In the genomic region with DNA sequence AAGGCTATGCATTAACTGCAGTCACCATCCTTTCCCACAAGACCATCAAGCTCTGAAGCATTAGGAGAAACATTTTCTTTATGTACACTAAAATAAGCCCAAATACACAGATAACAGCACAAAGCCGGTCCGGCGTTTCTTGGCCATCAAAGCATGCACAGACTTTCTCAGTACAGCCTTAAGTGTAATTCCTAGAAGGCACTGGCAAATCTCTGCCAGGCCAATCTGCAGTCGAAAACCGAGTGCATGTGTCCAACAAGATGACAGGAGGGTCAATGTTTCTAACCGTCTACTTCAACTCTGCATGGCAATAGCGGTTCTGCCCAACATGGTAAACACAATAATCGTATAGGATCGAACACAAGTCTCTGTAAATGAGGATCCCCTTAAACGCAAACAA, we compare ENCODE assay signal across 8 cellular contexts. TPM values are rescaled to one million over a fixed set of nuclear protein-coding genes. Genes with fewer than 3 reads are reported as not detected.
DNase-seq lines count a peak whose midpoint lies in the region; FAIRE-seq and TF ChIP-seq lines count a peak whose summit lies in the region.

No MANE protein-coding gene starts in this region.

- no peak for TF ChIP-seq EP300 in suprapubic skin (IDR thresholded peaks at IDR 0.05)

- intact Hi-C loops in adrenal gland (cut with DNase I): loop anchor here in 1 of 2 donors (10.0 kb wide), 1 partner anchor 54 kb away; no protein-coding TSS in a partner anchor

- 7 to 18% (median 10%) methylated on average over 10 of the region's 10 CpGs for WGBS in adrenal gland, 4 donors
- WGBS in suprapubic skin: 8% methylated on average over 10 of the region's 10 CpGs

- no peaks in the 10 kb centered on the region for H3K36me3 ChIP-seq in HEK293 (ENCODE audit: control insufficient read depth in 2 of 2, insufficient read depth in 1 of 2, low read length in 2 of 2)
- H3K36me3 ChIP-seq in adrenal gland (replicated peaks in 1 of 2): no peaks in the 10 kb centered on the region
- H3K36me3 ChIP-seq in kidney epithelial cell (ENCODE audit: control insufficient read depth, insufficient read depth, low read length): no peaks in the 10 kb centered on the region
- H3K36me3 ChIP-seq in suprapubic skin: no peaks in the 10 kb centered on the region

- POLR2A ChIA-PET in AG04449 (lab: Yijun Ruan, JAX): interaction anchor here (1.3 kb wide), 1 partner anchor 32 kb away, joined by 4 read pairs; no protein-coding TSS in a partner anchor
- POLR2A ChIA-PET in HEK293 (lab: Yijun Ruan, JAX): interaction anchor here (0.6 to 4.1 kb wide), 5 partner anchors 14 to 646 kb away, joined by 3 to 49 read pairs (median 14); no protein-coding TSS in a partner anchor

- TF ChIP-seq POLR2A in adrenal gland (IDR thresholded peaks at IDR 0.05): no peak
- no peak for TF ChIP-seq POLR2A in suprapubic skin (IDR thresholded peaks at IDR 0.05)

- DNase-seq in AG04449 (ENCODE audit: low read depth, low spot score) (no peak), adrenal gland (peak in 3 of 7 donors; percentile 10 to 23 (median 17)), kidney epithelial cell (ENCODE audit: low read depth) (no peak), suprapubic skin (ENCODE audit: low spot score in 2 of 2) (no peak), ecto neural progenitor cell (ENCODE audit: low spot score) (no peak), NCI-H1694 (lab: John Stamatoyannopoulos, UW) (no peak), RCC 7860 (ENCODE audit: low spot score) (no peak)

- H3K27ac ChIP-seq in HEK293 (ENCODE audit: extremely low read depth, low read depth, low read length): no peak overlapping the region; the same call in 1 of the 2 replicates
- peak overlapping the region in 2 of 5 donors; percentile 88 to 89 for H3K27ac ChIP-seq in adrenal gland
- H3K27ac ChIP-seq in suprapubic skin: peak overlapping the region; percentile 90

- H3K9me3 ChIP-seq in HEK293 (ENCODE audit: control insufficient read depth, insufficient read depth, low read depth, low read length) (no peaks in the 10 kb centered on the region), adrenal gland (replicated peaks in 1 of 3) (no peaks in the 10 kb centered on the region), suprapubic skin (no peaks in the 10 kb centered on the region)

- H3K27me3 ChIP-seq in adrenal gland (no peaks in the 10 kb centered on the region), kidney epithelial cell (ENCODE audit: control insufficient read depth, insufficient read depth, low read length) (no peaks in the 10 kb centered on the region), suprapubic skin (no peaks in the 10 kb centered on the region)

- FAIRE-seq in RCC 7860 (lab: Jason Lieb, UNC): no peak

- TF ChIP-seq CTCF in AG04449 (IDR thresholded peaks at IDR 0.05; ENCODE audit: insufficient read depth, low read length, missing control alignments) (no peak), HEK293 (tag by site-specific recombination; IDR thresholded peaks at IDR 0.05) (no peak), adrenal gland (IDR thresholded peaks at IDR 0.05) (no peak), kidney epithelial cell (IDR thresholded peaks at IDR 0.05; ENCODE audit: insufficient read depth, low read length, poor library complexity, severe bottlenecking) (no peak), suprapubic skin (IDR thresholded peaks at IDR 0.05) (no peak)

- CTCF ChIA-PET in AG04449 (lab: Yijun Ruan, JAX): interaction anchor here (0.6 to 8.0 kb wide), 7 partner anchors 53 to 536 kb away, joined by 3 to 45 read pairs (median 3); no protein-coding TSS in a partner anchor
- CTCF ChIA-PET in HEK293 (lab: Yijun Ruan, JAX): interaction anchor here (0.9 to 1.5 kb wide), 2 partner anchors 65 to 110 kb away, joined by 3 to 9 read pairs; no protein-coding TSS in a partner anchor

- H3K4me3 ChIP-seq in AG04449 (ENCODE audit: low read depth, low read length) (peak overlapping the region; percentile 83), HEK293 (ENCODE audit: low read depth, low read length) (peak overlapping the region; percentile 97), adrenal gland (peak overlapping the region in 3 of 4 donors; percentile 43 to 89 (median 82)), kidney epithelial cell (ENCODE audit: low read depth, low read length) (peak overlapping the region; percentile 55), suprapubic skin (peak overlapping the region; percentile 97)

- H3K4me1 ChIP-seq in HEK293 (ENCODE audit: control insufficient read depth, insufficient read depth, low read length) (peaks cover 11% of the 10 kb centered on the region), adrenal gland (replicated peaks in 1 of 2) (peaks cover 12 to 22% of the 10 kb centered on the region in 2 donors), suprapubic skin (peaks cover 26% of the 10 kb centered on the region)

TF ChIP-seq in HEK293, 187 proteins besides CTCF, POLR2A, EP300 and RAD21 (continues in another document):
- TF ChIP-seq KLF16 (tag by site-specific recombination; IDR thresholded peaks at IDR 0.05): no peak
- no peak for TF ChIP-seq ZNF621 (tag by site-specific recombination; IDR thresholded peaks at IDR 0.05)
- no peak for TF ChIP-seq ZEB2 (tag by site-specific recombination; IDR thresholded peaks at IDR 0.05)
- TF ChIP-seq KLF10 (tag by site-specific recombination; IDR thresholded peaks at IDR 0.05): no peak
- TF ChIP-seq, protein P1, sequence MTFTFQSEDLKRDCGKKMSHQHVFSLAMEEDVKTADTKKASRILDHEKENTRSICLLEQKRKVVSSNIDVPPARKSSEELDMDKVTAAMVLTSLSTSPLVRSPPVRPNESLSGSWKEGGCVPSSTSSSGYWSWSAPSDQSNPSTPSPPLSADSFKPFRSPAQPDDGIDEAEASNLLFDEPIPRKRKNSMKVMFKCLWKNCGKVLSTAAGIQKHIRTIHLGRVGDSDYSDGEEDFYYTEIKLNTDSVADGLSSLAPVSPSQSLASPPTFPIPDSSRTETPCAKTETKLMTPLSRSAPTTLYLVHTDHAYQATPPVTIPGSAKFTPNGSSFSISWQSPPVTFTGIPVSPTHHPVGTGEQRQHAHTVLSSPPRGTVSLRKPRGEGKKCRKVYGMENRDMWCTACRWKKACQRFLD (tag by site-specific recombination; IDR thresholded peaks at IDR 0.05): no peak
- TF ChIP-seq ZIC2 (tag by site-specific recombination; IDR thresholded peaks at IDR 0.05): no peak
- no peak for TF ChIP-seq ZNF514 (tag by site-specific recombination; IDR thresholded peaks at IDR 0.05)
- TF ChIP-seq, protein P2, sequence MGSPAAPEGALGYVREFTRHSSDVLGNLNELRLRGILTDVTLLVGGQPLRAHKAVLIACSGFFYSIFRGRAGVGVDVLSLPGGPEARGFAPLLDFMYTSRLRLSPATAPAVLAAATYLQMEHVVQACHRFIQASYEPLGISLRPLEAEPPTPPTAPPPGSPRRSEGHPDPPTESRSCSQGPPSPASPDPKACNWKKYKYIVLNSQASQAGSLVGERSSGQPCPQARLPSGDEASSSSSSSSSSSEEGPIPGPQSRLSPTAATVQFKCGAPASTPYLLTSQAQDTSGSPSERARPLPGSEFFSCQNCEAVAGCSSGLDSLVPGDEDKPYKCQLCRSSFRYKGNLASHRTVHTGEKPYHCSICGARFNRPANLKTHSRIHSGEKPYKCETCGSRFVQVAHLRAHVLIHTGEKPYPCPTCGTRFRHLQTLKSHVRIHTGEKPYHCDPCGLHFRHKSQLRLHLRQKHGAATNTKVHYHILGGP (tag by site-specific recombination; IDR thresholded peaks at IDR 0.05): peak; percentile 94
- TF ChIP-seq, protein P3, sequence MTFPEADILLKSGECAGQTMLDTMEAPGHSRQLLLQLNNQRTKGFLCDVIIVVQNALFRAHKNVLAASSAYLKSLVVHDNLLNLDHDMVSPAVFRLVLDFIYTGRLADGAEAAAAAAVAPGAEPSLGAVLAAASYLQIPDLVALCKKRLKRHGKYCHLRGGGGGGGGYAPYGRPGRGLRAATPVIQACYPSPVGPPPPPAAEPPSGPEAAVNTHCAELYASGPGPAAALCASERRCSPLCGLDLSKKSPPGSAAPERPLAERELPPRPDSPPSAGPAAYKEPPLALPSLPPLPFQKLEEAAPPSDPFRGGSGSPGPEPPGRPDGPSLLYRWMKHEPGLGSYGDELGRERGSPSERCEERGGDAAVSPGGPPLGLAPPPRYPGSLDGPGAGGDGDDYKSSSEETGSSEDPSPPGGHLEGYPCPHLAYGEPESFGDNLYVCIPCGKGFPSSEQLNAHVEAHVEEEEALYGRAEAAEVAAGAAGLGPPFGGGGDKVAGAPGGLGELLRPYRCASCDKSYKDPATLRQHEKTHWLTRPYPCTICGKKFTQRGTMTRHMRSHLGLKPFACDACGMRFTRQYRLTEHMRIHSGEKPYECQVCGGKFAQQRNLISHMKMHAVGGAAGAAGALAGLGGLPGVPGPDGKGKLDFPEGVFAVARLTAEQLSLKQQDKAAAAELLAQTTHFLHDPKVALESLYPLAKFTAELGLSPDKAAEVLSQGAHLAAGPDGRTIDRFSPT (tag by site-specific recombination; IDR thresholded peaks at IDR 0.05): no peak
- TF ChIP-seq ZFHX2 (tag by site-specific recombination; conservative IDR thresholded peaks at IDR 0.05): no peak
- TF ChIP-seq ZNF112 (tag by site-specific recombination; IDR thresholded peaks at IDR 0.05): no peak
- TF ChIP-seq GLIS1 (tag by site-specific recombination; IDR thresholded peaks at IDR 0.05): no peak
- TF ChIP-seq RBAK (tag by site-specific recombination; IDR thresholded peaks at IDR 0.05): no peak
- TF ChIP-seq ZNF585B (tag by site-specific recombination; IDR thresholded peaks at IDR 0.05): no peak
- TF ChIP-seq ZBTB17 (tag by site-specific recombination; IDR thresholded peaks at IDR 0.05): peak; percentile 92
- no peak for TF ChIP-seq KLF1 (tag by site-specific recombination; IDR thresholded peaks at IDR 0.05)
- TF ChIP-seq ZNF19 (tag by site-specific recombination; IDR thresholded peaks at IDR 0.05; ENCODE audit: low read depth): no peak
- no peak for TF ChIP-seq ZNF510 (tag by site-specific recombination; IDR thresholded peaks at IDR 0.05; ENCODE audit: insufficient replicate concordance)
- TF ChIP-seq OSR2 (tag by site-specific recombination; IDR thresholded peaks at IDR 0.05): no peak
- 0 out of 2 replicates have a peak, but pooled peaks have one; percentile 5 for TF ChIP-seq GFI1B (tag by site-specific recombination; IDR thresholded peaks at IDR 0.05)
- TF ChIP-seq ZNF324 (tag by site-specific recombination; IDR thresholded peaks at IDR 0.05): no peak
- no peak for TF ChIP-seq ZNF837 (tag by site-specific recombination; IDR thresholded peaks at IDR 0.05)
- no peak for TF ChIP-seq ZNF114 (tag by site-specific recombination; IDR thresholded peaks at IDR 0.05)
- no peak for TF ChIP-seq ZNF48 (tag by site-specific recombination; IDR thresholded peaks at IDR 0.05)

RNA-seq across cellular contexts. Expression of a gene that starts 1.1 kb away (rescaled TPM):
- 10 to 100 TPM; 19.4 to 57.5 (median 42.8) TPM for total RNA-seq in adrenal gland
- 10 to 100 TPM; 12.1 to 27.6 (median 12.3) TPM for polyA plus RNA-seq in adrenal gland
- 9.7 and 12.0 TPM in 2 replicates for total RNA-seq in kidney epithelial cell
- 10 to 100 TPM; 19.9 to 57.0 (median 36.9) TPM for total RNA-seq in suprapubic skin
